In the genomic region with DNA sequence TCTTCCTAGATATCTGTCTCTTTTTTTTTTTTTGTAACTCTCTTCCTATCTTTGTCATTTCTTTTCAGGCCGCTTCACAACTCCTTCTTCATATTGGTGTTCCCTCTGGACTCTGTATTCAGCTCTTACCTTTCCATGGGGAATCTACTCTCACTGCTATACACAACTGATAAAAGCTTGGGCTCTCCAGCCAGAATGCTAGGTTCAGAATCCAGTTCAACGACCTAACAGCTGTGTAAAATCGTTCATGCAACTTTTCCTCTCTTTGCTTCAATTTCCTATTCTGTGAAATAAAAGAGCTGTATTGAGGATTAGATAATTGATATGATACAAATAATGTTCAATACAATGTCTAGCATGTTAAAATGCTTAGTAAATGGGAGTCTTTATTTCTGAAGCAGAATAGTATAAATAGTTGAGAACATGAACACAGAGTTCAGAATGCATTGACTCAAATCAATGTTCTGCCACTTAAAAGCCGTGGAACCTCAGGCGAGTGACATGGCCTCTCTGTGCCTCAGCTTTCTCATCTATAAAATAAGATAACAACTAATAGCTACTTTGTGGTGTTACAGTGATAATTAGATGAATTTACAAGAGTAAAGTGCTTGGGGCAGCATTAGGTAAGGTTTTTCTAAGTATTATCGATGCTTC, we compare ENCODE assay signal across 30 cellular contexts.
"Had no signal": no experiment of that assay in that cellular context is flagged by ENCODE, and none has a peak within 500 bp of the region (broad histone marks: within the 10 kb centered on the region; RNA-seq: fewer than 3 reads in every experiment).

No MANE protein-coding gene starts in this region.

- H3K27ac ChIP-seq: brain microvascular endothelial cell, Peyer's patch, RWPE1, WERI-Rb-1 had no signal

- H3K4me3 Mint-ChIP-seq: activated CD4-positive, alpha-beta T cell treated with anti-CD3 and anti-CD28 coated beads, Interleukin-2, amount 10 ng/mL, durations not matched to agents 24 days and 14 days; activated CD8-positive, alpha-beta T cell treated with anti-CD3 and anti-CD28 coated beads for 36 hours; activated naive CD8-positive, alpha-beta T cell treated with anti-CD3 and anti-CD28 coated beads for 36 hours; activated T-cell treated with anti-CD3 and anti-CD28 coated beads, Interleukin-2, amount 50 U/mL, for 24 hours had no signal

- H3K27ac Mint-ChIP-seq: activated CD4-positive, alpha-beta T cell treated with anti-CD3 and anti-CD28 coated beads, Interleukin-2, amount 10 ng/mL, durations not matched to agents 24 days and 14 days; activated CD8-positive, alpha-beta T cell treated with anti-CD3 and anti-CD28 coated beads for 36 hours; activated naive CD8-positive, alpha-beta T cell treated with anti-CD3 and anti-CD28 coated beads for 36 hours; activated T-cell treated with anti-CD3 and anti-CD28 coated beads, Interleukin-2, amount 50 U/mL, for 24 hours had no signal

- H3K36me3 ChIP-seq: brain microvascular endothelial cell, WERI-Rb-1 had no signal

- H3K4me1 ChIP-seq: Peyer's patch had no signal

- H3K4me3 ChIP-seq: Peyer's patch had no signal

- H3K27me3 Mint-ChIP-seq: activated CD4-positive, alpha-beta T cell treated with anti-CD3 and anti-CD28 coated beads, Interleukin-2, amount 10 ng/mL, durations not matched to agents 24 days and 14 days; activated CD8-positive, alpha-beta T cell treated with anti-CD3 and anti-CD28 coated beads for 36 hours; activated naive CD8-positive, alpha-beta T cell treated with anti-CD3 and anti-CD28 coated beads for 36 hours; activated T-cell treated with anti-CD3 and anti-CD28 coated beads, Interleukin-2, amount 50 U/mL, for 24 hours had no signal

- DNase-seq: activated CD4-positive, alpha-beta T cell treated with anti-CD3 and anti-CD28 coated beads, Interleukin-2, amount 10 ng/mL, durations not matched to agents 24 days and 14 days; activated CD4-positive, alpha-beta T cell treated with anti-CD3 and anti-CD28 coated beads, Interleukin-2, amount 50 U/mL, for 4 hours; activated CD8-positive, alpha-beta T cell treated with anti-CD3 and anti-CD28 coated beads for 36 hours; activated effector memory CD4-positive, alpha-beta T cell treated with anti-CD3 and anti-CD28 coated beads, Interleukin-2, amount 50 U/mL, for 16 hours; activated naive CD4-positive, alpha-beta T cell; activated naive CD4-positive, alpha-beta T cell treated with anti-CD3 and anti-CD28 coated beads, Interleukin-2, amount 50 U/mL, for 16 hours; activated naive CD8-positive, alpha-beta T cell treated with anti-CD3 and anti-CD28 coated beads for 36 hours; activated T-cell treated with anti-CD3 and anti-CD28 coated beads, Interleukin-2, amount 50 U/mL, for 24 hours; amniotic stem cell; aorta; brain microvascular endothelial cell; central memory CD4-positive, alpha-beta T cell; NCI-H1105; NCI-H1417 treated with DMSO at 0.1 percent for 48 hours; NCI-H187 treated with DMSO at 0.1 percent for 48 hours; NCI-H2081; NCI-H345; NCI-H524 treated with DMSO at 0.1 percent for 48 hours; NCI-H748 treated with DMSO at 0.1 percent for 48 hours; NK-92 treated with Interleukin-12 subunit alpha and Interleukin-12 subunit beta, amount 100 ng/mL, for 24 hours; PC-3; Peyer's patch; SIG-M5; SW 1271; T-helper 1 cell; T-helper 2 cell; T1000; WERI-Rb-1 had no signal

- ATAC-seq: activated CD8-positive, alpha-beta T cell treated with anti-CD3 and anti-CD28 coated beads for 36 hours; PC-3; Right ventricle myocardium inferior had no signal

- H3K27me3 ChIP-seq: brain microvascular endothelial cell, Peyer's patch had no signal
